ENCODE assay signal across 9 cellular contexts in the genomic region with DNA sequence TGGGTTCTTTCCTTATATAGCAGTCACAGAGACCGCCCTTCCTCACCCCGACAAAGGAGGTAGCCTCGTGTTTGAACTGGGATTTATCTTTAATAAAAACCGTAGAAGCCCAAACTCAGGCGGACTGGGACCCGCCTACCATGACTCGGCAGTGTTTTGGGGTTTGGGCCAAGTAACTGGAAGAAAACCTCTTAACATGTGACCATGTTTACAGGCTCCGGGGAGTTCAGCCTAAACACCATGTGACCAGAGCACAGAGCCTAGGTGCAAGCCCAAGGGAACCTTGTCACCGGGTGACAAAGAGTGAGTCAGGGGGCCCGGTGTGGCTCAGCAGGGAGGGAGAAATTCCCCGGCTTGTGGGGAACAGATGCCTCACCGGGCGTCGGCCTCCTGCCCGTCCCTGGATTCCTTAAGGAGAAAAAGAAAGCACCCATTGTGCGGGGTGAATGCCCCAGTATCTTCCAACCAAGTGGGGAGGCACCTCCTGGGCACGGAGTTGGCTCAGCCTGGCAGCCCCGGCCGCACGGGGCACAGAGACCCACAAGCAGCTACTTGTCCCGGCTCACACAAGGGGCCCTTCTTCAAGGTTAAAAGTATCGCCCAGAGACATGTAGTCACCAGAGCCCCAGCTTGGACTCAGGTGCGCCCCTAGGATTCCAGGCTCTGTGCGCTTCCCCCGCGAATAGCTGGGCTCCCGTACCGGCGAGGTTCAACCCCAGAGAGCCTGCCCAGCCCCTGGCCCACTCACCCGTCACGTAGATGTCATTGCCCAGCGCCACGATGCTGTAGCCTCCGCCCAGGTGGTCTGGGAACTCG. TPM values are rescaled to one million over a fixed set of nuclear protein-coding genes. Genes with fewer than 3 reads are reported as not detected.
A peak's percentile ranks its signal among the peaks of the same experiment; 100 is the strongest.
DNase-seq lines count a peak whose midpoint lies in the region; ATAC-seq lines count a peak whose summit lies in the region.
"Had no signal": no experiment of that assay in that cellular context is flagged by ENCODE, and none has a peak within 500 bp of the region (broad histone marks: within the 10 kb centered on the region; RNA-seq: fewer than 3 reads in every experiment).

No MANE protein-coding gene starts in this region.

- H3K4me1 ChIP-seq in CD8-positive, alpha-beta memory T cell (ENCODE audit: insufficient read depth, low read length), result peaks cover 50% of the 10 kb centered on the region

- peak overlapping the region; percentile 81 for H3K4me3 ChIP-seq in CD8-positive, alpha-beta memory T cell (ENCODE audit: low read length)

- peak overlapping the region; percentile 92 to 99 (median 98) for H3K4me3 Mint-ChIP-seq in CD8-positive, alpha-beta memory T cell

- H3K27me3 ChIP-seq in CD8-positive, alpha-beta memory T cell (ENCODE audit: insufficient read depth, low read length, poor library complexity, severe bottlenecking), result no peaks in the 10 kb centered on the region

- peak; percentile 57 to 89 (median 60) for DNase-seq in CD8-positive, alpha-beta memory T cell
- DNase-seq in NCI-H1105 treated with DMSO at 0.1 percent for 48 hours (lab: John Stamatoyannopoulos, UW) (peak; percentile 42), dedifferentiated amniotic fluid mesenchymal stem cell (ENCODE audit: extremely low spot score) (peak; percentile 88), left lobe of liver (ENCODE audit: low spot score) (peak; percentile 91)
- DNase-seq in activated CD4-positive, alpha-beta T cell treated with anti-CD3 and anti-CD28 coated beads, Interleukin-2, amount 50 U/mL, for 1 hour, result peak; percentile 67
- DNase-seq in stimulated activated CD4-positive, alpha-beta T cell treated with anti-CD3 and anti-CD28 coated beads, Interleukin-2, amount 100 ng/mL, for 4 hours (ENCODE audit: low read depth), result peak; percentile 82

- peaks cover 20% of the 10 kb centered on the region for H3K36me3 ChIP-seq in CD8-positive, alpha-beta memory T cell (ENCODE audit: insufficient read depth, low read length)

- no peaks in the 10 kb centered on the region for H3K9me3 ChIP-seq in CD8-positive, alpha-beta memory T cell (ENCODE audit: low read length)

- H3K9me3 Mint-ChIP-seq in CD8-positive, alpha-beta memory T cell, result no peaks in the 10 kb centered on the region

- peaks cover 0 to 44% (median 0%) of the 10 kb centered on the region in 3 donors for H3K36me3 Mint-ChIP-seq in CD8-positive, alpha-beta memory T cell

- peak overlapping the region; percentile 91 to 97 (median 95) for H3K27ac Mint-ChIP-seq in CD8-positive, alpha-beta memory T cell

- POLR2A ChIA-PET in CD8-positive, alpha-beta memory T cell (lab: Charles Lee), result interaction anchor here (1.1 to 7.2 kb wide), 6 partner anchors 12 to 141 kb away, joined by 3 to 64 read pairs (median 13); a partner anchor contains a TSS

- CTCF ChIA-PET in CD8-positive, alpha-beta memory T cell (lab: Charles Lee), result interaction anchor here (0.9 to 4.6 kb wide), 9 partner anchors 11 to 115 kb away, joined by 4 to 28 read pairs (median 6); a partner anchor contains a TSS

- peak; percentile 38 for ATAC-seq in GM21825 (IDR thresholded peaks at IDR 0.05; ENCODE audit: unreplicated experiment)
- ATAC-seq in left lobe of liver, result peak; percentile 54
- no peak for ATAC-seq in GM18511 (IDR thresholded peaks at IDR 0.05; ENCODE audit: unreplicated experiment)

- H3K27ac ChIP-seq in CD8-positive, alpha-beta memory T cell (ENCODE audit: low read depth, low read length), result peak overlapping the region; percentile 94

- no peaks in the 10 kb centered on the region for H3K27me3 Mint-ChIP-seq in CD8-positive, alpha-beta memory T cell

- peaks cover 41 to 59% (median 44%) of the 10 kb centered on the region in 3 donors for H3K4me1 Mint-ChIP-seq in CD8-positive, alpha-beta memory T cell

RNA-seq across cellular contexts. Expression of a gene that starts 1.4 kb away (rescaled TPM):
- 10 to 100 TPM; 36.4 to 37.3 TPM for total RNA-seq in CD8-positive, alpha-beta memory T cell
- polyA plus RNA-seq in CD8-positive, alpha-beta memory T cell, result 31.6 TPM
- total RNA-seq in left lobe of liver, result 20.0 TPM

RNA-seq across cellular contexts. Expression of a gene that starts 12.3 kb away (rescaled TPM):
- 10 to 100 TPM; 12.5 to 14.0 TPM for total RNA-seq in CD8-positive, alpha-beta memory T cell
- polyA plus RNA-seq in CD8-positive, alpha-beta memory T cell, result 4.9 TPM
- 5.5 TPM for total RNA-seq in left lobe of liver

RNA-seq across cellular contexts. Expression of a gene that starts 21.5 kb away (rescaled TPM):
- total RNA-seq in CD8-positive, alpha-beta memory T cell, result 10 to 100 TPM; 25.0 to 31.7 TPM
- 24.1 TPM for polyA plus RNA-seq in CD8-positive, alpha-beta memory T cell
- 38.4 TPM for total RNA-seq in left lobe of liver

RNA-seq across cellular contexts. Expression of a gene that starts 23.4 kb away (rescaled TPM):
- 10 to 100 TPM; 18.3 to 20.6 TPM for total RNA-seq in CD8-positive, alpha-beta memory T cell
- 24.0 TPM for polyA plus RNA-seq in CD8-positive, alpha-beta memory T cell
- total RNA-seq in left lobe of liver, result 9.7 TPM

RNA-seq across cellular contexts. Expression of a gene that starts 46.1 kb away (rescaled TPM):
- total RNA-seq in CD8-positive, alpha-beta memory T cell, result not detected
- not detected for polyA plus RNA-seq in CD8-positive, alpha-beta memory T cell
- 0.05 TPM for total RNA-seq in left lobe of liver
- total RNA-seq: glomerular endothelial cell had no signal
